In the genomic region with DNA sequence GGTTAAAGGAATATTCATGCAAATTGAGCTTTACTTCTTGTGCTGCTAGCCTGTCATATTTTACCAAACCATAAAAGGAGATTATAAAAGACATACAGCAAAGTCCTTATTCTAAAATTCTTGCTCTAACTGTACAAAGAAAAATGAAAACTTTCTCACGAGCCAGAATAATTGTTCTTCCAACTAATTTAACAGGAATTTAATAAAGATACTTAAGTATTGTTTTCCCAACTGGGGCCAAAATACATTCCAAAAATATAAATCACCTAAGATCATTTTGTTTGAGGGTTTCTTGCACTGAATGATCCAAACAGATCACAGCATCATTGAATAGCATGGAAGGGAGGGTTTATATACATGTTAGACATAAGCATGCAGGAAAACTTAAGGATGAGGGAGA, we compare ENCODE assay signal across 31 cellular contexts.
DNase-seq lines count a peak whose midpoint lies in the region; ATAC-seq and TF ChIP-seq lines count a peak whose summit lies in the region.
"Had no signal": no experiment of that assay in that cellular context is flagged by ENCODE, and none has a peak within 500 bp of the region (broad histone marks: within the 10 kb centered on the region; RNA-seq: fewer than 3 reads in every experiment).

No MANE protein-coding gene starts in this region.

- no peak overlapping the region for H2BK5ac ChIP-seq in mesenchymal stem cell (ENCODE audit: low read depth, low read length, poor library complexity, severe bottlenecking)

- peaks cover 5% of the 10 kb centered on the region; the same call in 1 of the 2 replicates for H3K36me3 Mint-ChIP-seq in HFFc6 (ENCODE audit: low read depth)
- no peaks in the 10 kb centered on the region for H3K36me3 Mint-ChIP-seq in chondrocyte (ENCODE audit: low read depth)
- H3K36me3 Mint-ChIP-seq in activated CD4-positive, alpha-beta memory T cell treated with anti-CD3 and anti-CD28 coated beads for 36 hours = no peaks in the 10 kb centered on the region
- H3K36me3 Mint-ChIP-seq: activated naive CD8-positive, alpha-beta T cell treated with anti-CD3 and anti-CD28 coated beads for 36 hours had no signal

- no peak overlapping the region for H4K8ac ChIP-seq in mesenchymal stem cell (ENCODE audit: low read length)

- H3K4me3 Mint-ChIP-seq in HFFc6 = peak overlapping the region; percentile 14
- no peak overlapping the region for H3K4me3 Mint-ChIP-seq in chondrocyte (ENCODE audit: unreplicated experiment)
- H3K4me3 Mint-ChIP-seq in activated CD4-positive, alpha-beta memory T cell treated with anti-CD3 and anti-CD28 coated beads for 36 hours = no peak overlapping the region
- H3K4me3 Mint-ChIP-seq: activated naive CD8-positive, alpha-beta T cell treated with anti-CD3 and anti-CD28 coated beads for 36 hours; GM23338 had no signal

- TF ChIP-seq CTCF in HFFc6 (IDR thresholded peaks at IDR 0.05) (no peak), chondrocyte (IDR thresholded peaks at IDR 0.05) (no peak)

- intact Hi-C loops in activated CD4-positive, alpha-beta memory T cell treated with anti-CD3 and anti-CD28 coated beads for 36 hours (cut with micrococcal nuclease) = no loop called here

- no peak overlapping the region for H3K14ac ChIP-seq in mesenchymal stem cell (ENCODE audit: low read length in 2 of 2)

- H3K18ac ChIP-seq in mesenchymal stem cell (ENCODE audit: low read depth in 1 of 2, low read length in 2 of 2) = no peak overlapping the region

- peaks cover 73% of the 10 kb centered on the region for H3K4me1 Mint-ChIP-seq in HFFc6 (ENCODE audit: low read depth)
- peaks cover 68% of the 10 kb centered on the region for H3K4me1 Mint-ChIP-seq in chondrocyte (ENCODE audit: low read depth)
- H3K4me1 Mint-ChIP-seq in activated CD4-positive, alpha-beta memory T cell treated with anti-CD3 and anti-CD28 coated beads for 36 hours (ENCODE audit: low read depth) = no peaks in the 10 kb centered on the region
- H3K4me1 Mint-ChIP-seq: activated naive CD8-positive, alpha-beta T cell treated with anti-CD3 and anti-CD28 coated beads for 36 hours had no signal

- H3K9me3 ChIP-seq in mesenchymal stem cell (ENCODE audit: control insufficient read depth, low read length) = no peaks in the 10 kb centered on the region
- H3K9me3 ChIP-seq: ascending aorta, transverse colon had no signal

- no CpG with 5 or more reads among the region's 1 CpG for WGBS in mesenchymal stem cell

- H2BK15ac ChIP-seq in mesenchymal stem cell (ENCODE audit: low read depth, poor library complexity, severe bottlenecking) = no peak overlapping the region

- CTCF ChIA-PET in activated CD4-positive, alpha-beta memory T cell treated with anti-CD3 and anti-CD28 coated beads for 36 hours (lab: Charles Lee) = no interaction called here

- peaks cover 3% of the 10 kb centered on the region for H3K4me1 ChIP-seq in mesenchymal stem cell (ENCODE audit: control insufficient read depth, insufficient read depth, low read depth, low read length)

- H3K27ac Mint-ChIP-seq in HFFc6 (peak overlapping the region; percentile 49), chondrocyte (ENCODE audit: unreplicated experiment) (peak overlapping the region; percentile 81)
- H3K27ac Mint-ChIP-seq in activated CD4-positive, alpha-beta memory T cell treated with anti-CD3 and anti-CD28 coated beads for 36 hours = no peak overlapping the region
- H3K27ac Mint-ChIP-seq: activated naive CD8-positive, alpha-beta T cell treated with anti-CD3 and anti-CD28 coated beads for 36 hours; GM23338 had no signal

- no peak overlapping the region for H2AFZ ChIP-seq in mesenchymal stem cell (ENCODE audit: low read depth, low read length)
- H2AFZ ChIP-seq: hepatocyte had no signal

- no peak overlapping the region for H2BK120ac ChIP-seq in mesenchymal stem cell (ENCODE audit: low read depth, low read length)

- no peaks in the 10 kb centered on the region for H3K79me1 ChIP-seq in mesenchymal stem cell (replicated peaks; ENCODE audit: low read length, poor library complexity, severe bottlenecking)

- H3K9me3 Mint-ChIP-seq in HFFc6 (no peaks in the 10 kb centered on the region), chondrocyte (ENCODE audit: low read depth) (peaks cover 7% of the 10 kb centered on the region)
- no peaks in the 10 kb centered on the region for H3K9me3 Mint-ChIP-seq in activated CD4-positive, alpha-beta memory T cell treated with anti-CD3 and anti-CD28 coated beads for 36 hours

- H2AK5ac ChIP-seq in mesenchymal stem cell (ENCODE audit: low read length, severe bottlenecking) = no peak overlapping the region

- no peaks in the 10 kb centered on the region for H3K36me3 ChIP-seq in mesenchymal stem cell (ENCODE audit: control insufficient read depth in 1 of 2, insufficient read depth in 2 of 2, low read depth in 1 of 2, low read length in 2 of 2)
- H3K36me3 ChIP-seq: ascending aorta; BLaER1 treated with 17β-estradiol and CSF1 and Interleukin-3, amounts not matched to agents 10 nM and 100 nM; stomach; transverse colon had no signal

- no peak overlapping the region for H3K23ac ChIP-seq in mesenchymal stem cell (ENCODE audit: low read length in 2 of 2)

- no peak overlapping the region for H3K4me2 ChIP-seq in mesenchymal stem cell (ENCODE audit: low read length, poor library complexity, severe bottlenecking)
- H3K4me2 ChIP-seq: BLaER1 treated with 17β-estradiol and CSF1 and Interleukin-3, amounts not matched to agents 10 nM and 100 nM; GM23338; hepatocyte had no signal

- DNase-seq in AG08395 (ENCODE audit: low spot score) (peak; percentile 39), HFFc6 (peak; percentile 39), chondrocyte (ENCODE audit: low spot score) (no peak), mesenchymal stem cell (no peak), NCI-H446 (lab: John Stamatoyannopoulos, UW) (no peak)
- no peak for DNase-seq in activated CD4-positive, alpha-beta memory T cell treated with anti-CD3 and anti-CD28 coated beads for 36 hours
- DNase-seq: activated CD4-positive, alpha-beta T cell treated with anti-CD3 and anti-CD28 coated beads for 4 hours; activated CD8-positive, alpha-beta memory T cell treated with anti-CD3 and anti-CD28 coated beads for 24 hours; activated effector memory CD4-positive, alpha-beta T cell treated with anti-CD3 and anti-CD28 coated beads, Interleukin-2, amount 50 U/mL, for 16 hours; activated naive CD8-positive, alpha-beta T cell treated with anti-CD3 and anti-CD28 coated beads for 36 hours; cerebellar nuclear complex; mesendoderm; NCI-H1105; NCI-H187 treated with DMSO at 0.1 percent for 48 hours; NCI-H2171 treated with DMSO at 0.1 percent for 48 hours; NCI-H524 treated with DMSO at 0.1 percent for 48 hours; NK-92 treated with Interleukin-12 subunit alpha and Interleukin-12 subunit beta, amount 100 ng/mL, for 24 hours; nucleus accumbens; SHP77; stimulated activated CD8-positive, alpha-beta memory T cell treated with anti-CD3 and anti-CD28 coated beads, Interleukin-4, amount 100 ng/mL, for 48 hours; stomach; T-helper 9 cell; transverse colon had no signal

- H3K27me3 ChIP-seq in mesenchymal stem cell (ENCODE audit: control insufficient read depth in 1 of 2, insufficient read depth in 1 of 2, low read length in 2 of 2) = no peaks in the 10 kb centered on the region
- H3K27me3 ChIP-seq: ascending aorta; BLaER1 treated with 17β-estradiol and CSF1 and Interleukin-3, amounts not matched to agents 10 nM and 100 nM; hepatocyte; stomach; transverse colon had no signal

- POLR2A ChIA-PET in activated CD4-positive, alpha-beta memory T cell treated with anti-CD3 and anti-CD28 coated beads for 36 hours (lab: Charles Lee) = no interaction called here

- H3K4me3 ChIP-seq in mesenchymal stem cell (ENCODE audit: insufficient read depth in 1 of 2, low read depth in 1 of 2, low read length in 2 of 2) = peak overlapping the region in 1 of 2 experiments; percentile 36
- H3K4me3 ChIP-seq: ascending aorta; BLaER1 treated with 17β-estradiol and CSF1 and Interleukin-3, amounts not matched to agents 10 nM and 100 nM; GM23338; hepatocyte; skin epidermis; stomach; transverse colon had no signal

- no peak overlapping the region for H3K4ac ChIP-seq in mesenchymal stem cell (ENCODE audit: low read depth in 1 of 2, low read length in 2 of 2)

- ATAC-seq in HG02885 (IDR thresholded peaks at IDR 0.05; ENCODE audit: poor library complexity, unreplicated experiment) (no peak), HG03520 (IDR thresholded peaks at IDR 0.05; ENCODE audit: unreplicated experiment) (no peak)
- ATAC-seq: GM23338 had no signal

- H3K27ac ChIP-seq in mesenchymal stem cell (ENCODE audit: low read length, poor library complexity, severe bottlenecking) = no peak overlapping the region
- H3K27ac ChIP-seq: BLaER1 treated with 17β-estradiol and CSF1 and Interleukin-3, amounts not matched to agents 10 nM and 100 nM; hepatocyte; stomach; transverse colon; VCaP had no signal

- no peaks in the 10 kb centered on the region for H3K27me3 Mint-ChIP-seq in HFFc6 (ENCODE audit: insufficient read depth)
- no peaks in the 10 kb centered on the region for H3K27me3 Mint-ChIP-seq in chondrocyte (ENCODE audit: low read depth)
- H3K27me3 Mint-ChIP-seq in activated CD4-positive, alpha-beta memory T cell treated with anti-CD3 and anti-CD28 coated beads for 36 hours = no peaks in the 10 kb centered on the region
- H3K27me3 Mint-ChIP-seq: activated naive CD8-positive, alpha-beta T cell treated with anti-CD3 and anti-CD28 coated beads for 36 hours had no signal

- no peak overlapping the region for H4K91ac ChIP-seq in mesenchymal stem cell (ENCODE audit: low read length)

- H3K9ac ChIP-seq in mesenchymal stem cell (ENCODE audit: low read length) = peak overlapping the region; percentile 69
- H3K9ac ChIP-seq: BLaER1 treated with 17β-estradiol and CSF1 and Interleukin-3, amounts not matched to agents 10 nM and 100 nM had no signal

- H2BK12ac ChIP-seq in mesenchymal stem cell (ENCODE audit: low read length in 2 of 2) = no peak overlapping the region

Comparison
In these comparisons a context has a peak if more than half of its experiments do, and no peak if none do; other contexts are left out.
1. DNase-seq: peak in AG08395 (single experiment) and HFFc6 (single experiment); none in chondrocyte (single experiment), mesenchymal stem cell (single experiment), activated CD4-positive, alpha-beta memory T cell treated with anti-CD3 and anti-CD28 coated beads for 36 hours (single experiment) and NCI-H446 (0 of 2).